10 cellular contexts compared by ENCODE assay signal in the genomic region with DNA sequence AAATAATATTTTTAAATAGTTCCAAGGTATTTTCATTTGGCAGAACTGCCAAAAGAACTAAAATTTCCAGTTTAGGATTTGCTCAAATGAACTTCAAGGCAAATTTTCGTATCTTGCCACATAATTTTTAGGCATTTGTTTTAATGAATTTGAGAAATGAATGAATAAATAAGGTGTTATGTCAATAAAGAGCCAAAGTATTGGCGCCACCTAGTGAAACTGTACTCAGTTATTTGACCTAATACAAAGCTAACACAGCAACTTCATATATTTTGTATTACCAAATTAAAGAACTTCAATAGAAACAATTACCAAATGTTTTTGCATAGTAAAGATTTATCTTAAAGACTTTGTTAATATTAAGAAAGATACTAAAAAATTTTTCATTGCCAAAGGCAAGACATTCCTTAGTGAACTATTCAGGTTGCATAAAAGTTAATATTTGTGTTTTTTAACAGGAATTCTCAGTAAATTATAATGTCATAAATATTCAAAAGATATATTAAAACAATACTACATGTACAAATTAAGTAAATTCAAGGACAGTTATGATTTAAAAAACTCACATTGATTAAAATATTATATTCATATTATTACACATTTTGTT. TPM values are rescaled to one million over a fixed set of nuclear protein-coding genes. Genes with fewer than 3 reads are reported as not detected.
DNase-seq lines count a peak whose midpoint lies in the region; ATAC-seq and TF ChIP-seq lines count a peak whose summit lies in the region.
"Had no signal": no experiment of that assay in that cellular context is flagged by ENCODE, and none has a peak within 500 bp of the region (broad histone marks: within the 10 kb centered on the region; RNA-seq: fewer than 3 reads in every experiment).

No MANE protein-coding gene starts in this region.

- no peaks in the 10 kb centered on the region for H3K4me1 ChIP-seq in cardiac muscle cell (ENCODE audit: low read depth)
- no peaks in the 10 kb centered on the region for H3K4me1 ChIP-seq in esophagus muscularis mucosa

- H3K36me3 ChIP-seq in cardiac muscle cell, result no peaks in the 10 kb centered on the region
- H3K36me3 ChIP-seq in esophagus muscularis mucosa, result no peaks in the 10 kb centered on the region

- H3K4me3 ChIP-seq in cardiac muscle cell, result no peak overlapping the region
- H3K4me3 ChIP-seq in esophagus muscularis mucosa, result no peak overlapping the region

- TF ChIP-seq CTCF in cardiac muscle cell (IDR thresholded peaks at IDR 0.05; ENCODE audit: low read depth, low read length), result peak; percentile 58
- TF ChIP-seq CTCF in esophagus muscularis mucosa (IDR thresholded peaks at IDR 0.05), result peak in 2 of 3 experiments; percentile 15 to 18
- TF ChIP-seq CTCF in type B pancreatic cell (conservative IDR thresholded peaks at IDR 0.05), result peak; percentile 78

- TF ChIP-seq EP300 in esophagus muscularis mucosa (IDR thresholded peaks at IDR 0.05), result no peak

- peak; percentile 32 to 44 for DNase-seq in cardiac muscle cell (ENCODE audit: low read depth in 1 of 2, low spot score in 1 of 2)
- DNase-seq in Right ventricle myocardium inferior (ENCODE audit: missing footprints), result no peak
- peak; percentile 1 for DNase-seq in NCI-H526 treated with DMSO at 0.1 percent for 48 hours (lab: John Stamatoyannopoulos, UW)
- DNase-seq in esophagus muscularis mucosa (ENCODE audit: extremely low spot score), result no peak
- no peak for DNase-seq in type B pancreatic cell (ENCODE audit: extremely low spot score, unreplicated experiment)
- no peak for DNase-seq in NCI-H1092 (lab: John Stamatoyannopoulos, UW)
- DNase-seq in NK-92 treated with Interleukin-12 subunit alpha and Interleukin-12 subunit beta, amount 100 ng/mL, for 24 hours (lab: John Stamatoyannopoulos, UW), result no peak
- DNase-seq: activated B cell treated with CpG ODN at 0.5 μM for 24 hours; effector CD8-positive, alpha-beta T cell had no signal

- H3K27me3 ChIP-seq in cardiac muscle cell (no peaks in the 10 kb centered on the region), esophagus muscularis mucosa (no peaks in the 10 kb centered on the region)

- no peak for TF ChIP-seq POLR2A in esophagus muscularis mucosa (IDR thresholded peaks at IDR 0.05; ENCODE audit: low read depth)

- WGBS in esophagus muscularis mucosa, result 18% methylated on average over 2 of the region's 2 CpGs

- no peak for ATAC-seq in Right ventricle myocardium inferior
- no peak for ATAC-seq in GM18498 (IDR thresholded peaks at IDR 0.05; ENCODE audit: unreplicated experiment)

- no peaks in the 10 kb centered on the region for H3K9me3 ChIP-seq in cardiac muscle cell (ENCODE audit: low read depth)
- peaks cover 0 to 6% (median 0%) of the 10 kb centered on the region in 4 donors for H3K9me3 ChIP-seq in esophagus muscularis mucosa

- H3K36me3 Mint-ChIP-seq in type B pancreatic cell, result no peaks in the 10 kb centered on the region

- intact Hi-C loops in Right ventricle myocardium inferior (cut with DNase I) (no loop called here), esophagus muscularis mucosa (cut with DNase I) (no loop called here)

- H3K27ac Mint-ChIP-seq in type B pancreatic cell, result no peak overlapping the region
- H3K27ac Mint-ChIP-seq: activated B cell treated with CpG ODN at 0.5 μM for 24 hours had no signal

- H3K27ac ChIP-seq in cardiac muscle cell, result no peak overlapping the region
- no peak overlapping the region for H3K27ac ChIP-seq in esophagus muscularis mucosa (replicated peaks in 1 of 4)

- no peaks in the 10 kb centered on the region for H3K4me1 Mint-ChIP-seq in type B pancreatic cell (ENCODE audit: unreplicated experiment)
- H3K4me1 Mint-ChIP-seq: activated B cell treated with CpG ODN at 0.5 μM for 24 hours had no signal

- H3K9me3 Mint-ChIP-seq in type B pancreatic cell, result no peaks in the 10 kb centered on the region

- no peak overlapping the region for H3K4me3 Mint-ChIP-seq in type B pancreatic cell
- H3K4me3 Mint-ChIP-seq: activated B cell treated with CpG ODN at 0.5 μM for 24 hours had no signal

- peaks cover 9% of the 10 kb centered on the region for H3K27me3 Mint-ChIP-seq in type B pancreatic cell

RNA-seq across cellular contexts. Expression of a gene that starts 50.3 kb away (rescaled TPM):
- 0.30 and 0.81 TPM in 2 replicates for total RNA-seq in cardiac muscle cell
- polyA plus RNA-seq in cardiac muscle cell, result 0.20 and 0.96 TPM in 2 replicates
- 0.43 TPM for total RNA-seq in Right ventricle myocardium inferior
- under 1 TPM in 2 of 4 donors, not detected in 2; 0.17 to 0.26 TPM for total RNA-seq in esophagus muscularis mucosa
- 0.29 and 0.52 TPM in 2 replicates for total RNA-seq in type B pancreatic cell (ENCODE audit: low replicate concordance)

Comparison
In these comparisons a context has a peak if more than half of its experiments do, and no peak if none do; other contexts are left out.
1. DNase-seq: peak in cardiac muscle cell (2 of 2) and NCI-H526 treated with DMSO at 0.1 percent for 48 hours (single experiment); none in Right ventricle myocardium inferior (single experiment), esophagus muscularis mucosa (single experiment), type B pancreatic cell (single experiment), NCI-H1092 (single experiment) and NK-92 treated with Interleukin-12 subunit alpha and Interleukin-12 subunit beta, amount 100 ng/mL, for 24 hours (single experiment).
2. CTCF ChIP-seq: peak in every context shown above with its lines; median percentile 78 in type B pancreatic cell; 58 in cardiac muscle cell; 16 in esophagus muscularis mucosa.